9 cellular contexts compared by ENCODE assay signal in genomic region chr16:80541306-80541694, GRCh38. TPM values are rescaled to one million over a fixed set of nuclear protein-coding genes. Genes with fewer than 3 reads are reported as not detected.
DNase-seq lines count a peak whose midpoint lies in the region; ATAC-seq and TF ChIP-seq lines count a peak whose summit lies in the region.
"Had no signal": no experiment of that assay in that cellular context is flagged by ENCODE, and none has a peak within 500 bp of the region (broad histone marks: within the 10 kb centered on the region; RNA-seq: fewer than 3 reads in every experiment).

No MANE protein-coding gene starts in this region.

- H3K27ac ChIP-seq in DOHH2 (ENCODE audit: low read depth, low read length), result no peak overlapping the region

- no peaks in the 10 kb centered on the region for H4K20me1 ChIP-seq in DOHH2 (ENCODE audit: control insufficient read depth, insufficient read depth, low read depth, low read length)

- H3K4me2 ChIP-seq in DOHH2 (ENCODE audit: low read length), result peak overlapping the region; percentile 77

- ATAC-seq in T-cell (replicated peaks in 1 of 4), result no peak
- ATAC-seq in HG02840 (IDR thresholded peaks at IDR 0.05; ENCODE audit: low FRiP score, unreplicated experiment), result no peak
- no peak for ATAC-seq in GM19455 (IDR thresholded peaks at IDR 0.05; ENCODE audit: unreplicated experiment)

- H3K36me3 Mint-ChIP-seq in T-cell, result no peaks in the 10 kb centered on the region
- no peaks in the 10 kb centered on the region for H3K36me3 Mint-ChIP-seq in progenitor cell of endocrine pancreas (ENCODE audit: insufficient read depth)

- no peak for DNase-seq in T-cell
- DNase-seq in fibroblast of the aortic adventitia (ENCODE audit: low read depth), result no peak
- DNase-seq in progenitor cell of endocrine pancreas (ENCODE audit: low spot score, unreplicated experiment), result no peak
- DNase-seq in NCI-H2227 (lab: John Stamatoyannopoulos, UW; ENCODE audit: unreplicated experiment), result no peak
- DNase-seq in HUDEP-2 (lab: John Stamatoyannopoulos, UW; ENCODE audit: unreplicated experiment in 76 of 76), result no peak

- no peaks in the 10 kb centered on the region for H3F3A ChIP-seq in DOHH2 (ENCODE audit: control insufficient read depth, insufficient read depth)

- POLR2A ChIA-PET in T-cell (lab: Charles Lee), result no interaction called here

- peak overlapping the region; percentile 93 to 98 for H3K27ac Mint-ChIP-seq in T-cell
- H3K27ac Mint-ChIP-seq in progenitor cell of endocrine pancreas, result peak overlapping the region; percentile 23

- 0 out of 2 replicates have a peak, but pooled peaks cover 6% of the 10 kb centered on the region for H3K27me3 ChIP-seq in DOHH2 (ENCODE audit: control insufficient read depth, low read length)

- TF ChIP-seq CTCF in DOHH2 (IDR thresholded peaks at IDR 0.05; ENCODE audit: low read depth, low read length, poor library complexity, severe bottlenecking) (no peak), fibroblast of the aortic adventitia (IDR thresholded peaks at IDR 0.05; ENCODE audit: insufficient read depth, low read length) (no peak), progenitor cell of endocrine pancreas (IDR thresholded peaks at IDR 0.05; ENCODE audit: unreplicated experiment) (no peak)

- CTCF ChIA-PET in T-cell (lab: Charles Lee), result no interaction called here

- H3K9me2 ChIP-seq in DOHH2 (replicated peaks; ENCODE audit: control insufficient read depth, low read length), result no peaks in the 10 kb centered on the region

- H3K4me1 Mint-ChIP-seq in T-cell, result peaks cover 18 to 21% (median 19%) of the 10 kb centered on the region in 3 donors
- peaks cover 9% of the 10 kb centered on the region for H3K4me1 Mint-ChIP-seq in progenitor cell of endocrine pancreas (ENCODE audit: low read depth)

- H3K4me3 ChIP-seq in DOHH2 (ENCODE audit: low read length) (peak overlapping the region; percentile 77), fibroblast of the aortic adventitia (ENCODE audit: low read depth, low read length) (peak overlapping the region; percentile 76)

- H3K9me3 Mint-ChIP-seq in T-cell, result peaks cover 0 to 3% (median 0%) of the 10 kb centered on the region in 3 donors
- peaks cover 6% of the 10 kb centered on the region for H3K9me3 Mint-ChIP-seq in progenitor cell of endocrine pancreas (ENCODE audit: low read depth)

- peaks cover 12% of the 10 kb centered on the region for H3K4me1 ChIP-seq in DOHH2 (ENCODE audit: control insufficient read depth, low read length)

- peaks cover 6% of the 10 kb centered on the region; the same call in 1 of the 2 replicates for H3K9me3 ChIP-seq in DOHH2 (ENCODE audit: control insufficient read depth, insufficient read depth, low read length)

- H3K27me3 Mint-ChIP-seq in T-cell, result peaks cover 0 to 3% of the 10 kb centered on the region in 2 donors
- H3K27me3 Mint-ChIP-seq in progenitor cell of endocrine pancreas, result peaks cover 41% of the 10 kb centered on the region

- H3K79me2 ChIP-seq in DOHH2 (ENCODE audit: control insufficient read depth, low read length), result no peaks in the 10 kb centered on the region

- H3K36me3 ChIP-seq in DOHH2 (ENCODE audit: control insufficient read depth, low read length), result no peaks in the 10 kb centered on the region

- peak overlapping the region; percentile 89 to 96 (median 95) for H3K4me3 Mint-ChIP-seq in T-cell
- peak overlapping the region; percentile 93 for H3K4me3 Mint-ChIP-seq in progenitor cell of endocrine pancreas (ENCODE audit: low read depth)

RNA-seq across cellular contexts. Expression of gene DYNLRB2, which starts 0.5 kb away (rescaled TPM):
- total RNA-seq in T-cell (under 1 TPM in 1 of 5 donors, not detected in 4; 0.88 TPM), fibroblast of the aortic adventitia (ENCODE audit: low replicate concordance) (not detected in 2 replicates), progenitor cell of endocrine pancreas (2.2 and 3.6 TPM in 2 replicates)
- total RNA-seq: LHCN-M2 had no signal
